ENCODE assay signal across 9 cellular contexts in the genomic region with DNA sequence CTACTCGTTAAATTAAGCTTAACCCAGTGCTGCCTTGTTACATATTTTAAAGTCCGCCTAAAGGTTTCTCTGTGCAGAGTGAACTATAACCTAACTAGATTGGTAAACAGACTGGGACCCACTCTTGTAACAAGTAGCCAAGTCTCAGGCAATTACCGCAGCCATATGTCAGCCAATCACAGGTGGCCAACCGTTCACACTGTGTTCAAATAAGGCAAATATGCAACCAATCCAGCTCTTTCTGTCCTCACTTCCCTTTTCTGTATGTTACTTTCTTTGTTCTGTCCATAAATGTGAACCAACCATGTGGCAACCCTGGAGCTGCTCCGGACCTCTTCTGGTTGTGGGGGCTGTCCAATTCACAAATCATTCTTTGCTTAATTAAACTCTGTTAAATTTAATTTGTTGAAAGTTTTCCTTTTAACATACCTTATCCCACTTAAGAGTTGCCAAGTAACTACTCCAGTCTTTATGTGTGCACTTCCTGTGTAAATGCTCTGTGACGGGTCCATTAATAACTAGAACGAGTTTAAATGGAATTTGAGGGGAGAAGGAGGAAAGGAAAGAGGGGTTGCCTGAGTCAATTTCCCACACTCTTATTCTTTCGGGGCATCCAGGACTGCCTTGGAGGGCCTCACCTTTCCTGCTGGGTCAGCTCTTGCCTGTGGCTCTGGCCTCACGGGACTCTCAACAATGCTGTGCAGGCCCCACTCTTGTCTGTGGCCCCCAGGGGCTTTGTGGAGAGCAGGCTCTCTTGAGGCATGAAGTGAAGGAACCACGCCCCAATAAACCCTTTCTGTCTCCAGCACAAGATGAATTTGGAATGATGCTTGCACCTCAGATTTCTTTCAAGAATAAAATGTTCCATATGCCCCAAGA. TPM values are rescaled to one million over a fixed set of nuclear protein-coding genes. Genes with fewer than 3 reads are reported as not detected.
DNase-seq lines count a peak whose midpoint lies in the region; ATAC-seq and TF ChIP-seq lines count a peak whose summit lies in the region.
"Had no signal": no experiment of that assay in that cellular context is flagged by ENCODE, and none has a peak within 500 bp of the region (broad histone marks: within the 10 kb centered on the region; RNA-seq: fewer than 3 reads in every experiment).

No MANE protein-coding gene starts in this region.

- H3K27ac Mint-ChIP-seq in endothelial cell (ENCODE audit: unreplicated experiment) = peak overlapping the region; percentile 9
- H3K27ac Mint-ChIP-seq: immature natural killer cell had no signal

- no peaks in the 10 kb centered on the region for H3K36me3 Mint-ChIP-seq in endothelial cell (ENCODE audit: low read depth, unreplicated experiment)

- H3K4me1 Mint-ChIP-seq in endothelial cell (ENCODE audit: unreplicated experiment) = peaks cover 34% of the 10 kb centered on the region
- H3K4me1 Mint-ChIP-seq: immature natural killer cell had no signal

- H3K4me1 ChIP-seq in ascending aorta = no peaks in the 10 kb centered on the region

- DNase-seq in GM12865 (ENCODE audit: low read depth) (peak; percentile 95), endothelial cell (ENCODE audit: low spot score) (no peak), NCI-H748 (lab: John Stamatoyannopoulos, UW; ENCODE audit: unreplicated experiment) (no peak), NCI-H187 treated with DMSO at 0.1 percent for 48 hours (lab: John Stamatoyannopoulos, UW) (no peak), ascending aorta (ENCODE audit: low spot score in 2 of 2) (no peak), NCI-H446 treated with DMSO at 0.1 percent for 48 hours (lab: John Stamatoyannopoulos, UW) (no peak)
- DNase-seq: immature natural killer cell had no signal

- no peaks in the 10 kb centered on the region for H3K9me3 ChIP-seq in ascending aorta

- no peaks in the 10 kb centered on the region for H3K9me3 Mint-ChIP-seq in endothelial cell (ENCODE audit: unreplicated experiment)

- no peaks in the 10 kb centered on the region for H3K36me3 ChIP-seq in ascending aorta

- ATAC-seq in GM21447 (IDR thresholded peaks at IDR 0.05; ENCODE audit: unreplicated experiment) = peak; percentile 84
- ATAC-seq in HG03520 (IDR thresholded peaks at IDR 0.05; ENCODE audit: unreplicated experiment) = peak; percentile 89

- TF ChIP-seq CTCF in GM12865 (IDR thresholded peaks at IDR 0.05; ENCODE audit: insufficient read depth, low read depth, low read length, missing control alignments) = no peak
- TF ChIP-seq CTCF in endothelial cell (IDR thresholded peaks at IDR 0.05; ENCODE audit: unreplicated experiment) = no peak
- TF ChIP-seq CTCF in ascending aorta (IDR thresholded peaks at IDR 0.05) = no peak

- intact Hi-C loops in ascending aorta (cut with DNase I) = no loop called here

- H3K4me3 ChIP-seq in GM12865 (ENCODE audit: low read depth, low read length) = peak overlapping the region; percentile 37
- no peak overlapping the region for H3K4me3 ChIP-seq in ascending aorta

- no peak overlapping the region for H3K27ac ChIP-seq in ascending aorta

- no peak overlapping the region for H3K4me3 Mint-ChIP-seq in endothelial cell (ENCODE audit: unreplicated experiment)
- H3K4me3 Mint-ChIP-seq: immature natural killer cell had no signal

- peaks cover 3% of the 10 kb centered on the region for H3K27me3 Mint-ChIP-seq in endothelial cell (ENCODE audit: unreplicated experiment)

- H3K27me3 ChIP-seq in ascending aorta = no peaks in the 10 kb centered on the region

RNA-seq across cellular contexts. Expression of a gene that starts 6.6 kb away (rescaled TPM):
- 2,729 TPM for total RNA-seq in endothelial cell (ENCODE audit: unreplicated experiment)
- total RNA-seq in ascending aorta = 493 TPM
